ENCODE assay signal across 9 cellular contexts in genomic region chr17:65557349-65558310, GRCh38. TPM values are rescaled to one million over a fixed set of nuclear protein-coding genes. Genes with fewer than 3 reads are reported as not detected.
A peak's percentile ranks its signal among the peaks of the same experiment; 100 is the strongest.
DNase-seq lines count a peak whose midpoint lies in the region; ATAC-seq, FAIRE-seq and TF ChIP-seq lines count a peak whose summit lies in the region.
"Had no signal": no experiment of that assay in that cellular context is flagged by ENCODE, and none has a peak within 500 bp of the region (broad histone marks: within the 10 kb centered on the region; RNA-seq: fewer than 3 reads in every experiment).

No MANE protein-coding gene starts in this region.

- CTCF ChIA-PET in CD4-positive, alpha-beta T cell (lab: Charles Lee) = interaction anchor here (1.0 to 2.5 kb wide), 5 partner anchors 14 to 326 kb away, joined by 3 to 17 read pairs (median 3); no protein-coding TSS in a partner anchor
- CTCF ChIA-PET in GM12878 (lab: Yijun Ruan, JAX) = interaction anchor here (0.6 to 2.5 kb wide), 18 partner anchors 8 to 584 kb away, joined by 3 to 18 read pairs (median 4); no protein-coding TSS in a partner anchor

- FAIRE-seq in GM12878 (lab: Jason Lieb, UNC) = peak; percentile 77

- no peak overlapping the region for H3K27ac ChIP-seq in CD4-positive, alpha-beta T cell (ENCODE audit: low read depth, low read length)
- H3K27ac ChIP-seq in GM12878 (ENCODE audit: control insufficient read depth, insufficient read depth) (no peak overlapping the region), muscle layer of duodenum (ENCODE audit: low read length) (no peak overlapping the region)

- no peaks in the 10 kb centered on the region; the same call in 1 of the 2 replicates for H3K79me2 ChIP-seq in GM12878 (ENCODE audit: control insufficient read depth, insufficient read depth, low read length)

- POLR2A ChIA-PET in CD4-positive, alpha-beta T cell (lab: Charles Lee) = interaction anchor here (0.6 to 3.2 kb wide), 11 partner anchors 14 to 773 kb away, joined by 3 to 21 read pairs (median 3); no protein-coding TSS in a partner anchor
- POLR2A ChIA-PET in GM12878 (lab: Charles Lee) = interaction anchor here (1.1 to 1.2 kb wide), 2 partner anchors 9 to 263 kb away, joined by 3 to 6 read pairs; no protein-coding TSS in a partner anchor

- RAD21 ChIA-PET in GM12878 (lab: Charles Lee; ENCODE audit: unreplicated experiment) = interaction anchor here (0.8 to 3.5 kb wide), 9 partner anchors 11 to 429 kb away, joined by 3 to 17 read pairs (median 4); no protein-coding TSS in a partner anchor

- peaks cover 27% of the 10 kb centered on the region for H3K36me3 Mint-ChIP-seq in CD4-positive, alpha-beta T cell (ENCODE audit: low read depth)

- TF ChIP-seq RAD21 in GM12878 (IDR thresholded peaks at IDR 0.05; ENCODE audit: insufficient read depth, low read depth, low read length) = no peak

- SMC1A ChIA-PET in GM12878 (lab: Charles Lee; ENCODE audit: uncharacterized antibody, unreplicated experiment) = interaction anchor here (0.7 to 5.3 kb wide), 16 partner anchors 7 to 430 kb away, joined by 3 to 36 read pairs (median 3); no protein-coding TSS in a partner anchor

- in situ Hi-C loops in GM12878 (cut with MboI) = loop anchor here (5.0 to 25.0 kb wide), 2 partner anchors 325 to 595 kb away; no protein-coding TSS in a partner anchor

- no peaks in the 10 kb centered on the region for H3K9me3 ChIP-seq in CD4-positive, alpha-beta T cell (ENCODE audit: control insufficient read depth, low read length)
- H3K9me3 ChIP-seq in GM12878 (replicated peaks; ENCODE audit: control insufficient read depth, insufficient read depth, low read length) (no peaks in the 10 kb centered on the region), muscle layer of duodenum (ENCODE audit: control insufficient read depth in 1 of 2, low read length in 2 of 2) (no peaks in the 10 kb centered on the region)

- H3K36me3 ChIP-seq in GM12878 (ENCODE audit: control insufficient read depth in 2 of 2, insufficient read depth in 2 of 2, low read length in 1 of 2) (no peaks in the 10 kb centered on the region), muscle layer of duodenum (ENCODE audit: control insufficient read depth in 1 of 2, insufficient read depth in 2 of 2, low read length in 2 of 2) (no peaks in the 10 kb centered on the region)

- H3K9ac ChIP-seq in GM12878 (ENCODE audit: control insufficient read depth, insufficient read depth, low read length) = no peak overlapping the region

- DNase-seq in CD4-positive, alpha-beta T cell = peak in 3 of 10 experiments; percentile 19 to 58 (median 44)
- peak; percentile 64 for DNase-seq in Jurkat, Clone E6-1 (ENCODE audit: low read depth, low spot score)
- DNase-seq in GM12878 (ENCODE audit: low read depth, low spot score) = no peak
- no peak for DNase-seq in effector CD4-positive, alpha-beta T cell
- DNase-seq in NCI-H1930 (lab: John Stamatoyannopoulos, UW) = no peak
- no peak for DNase-seq in DMS153 (lab: John Stamatoyannopoulos, UW)
- DNase-seq in NK-92 treated with Interleukin-12 subunit alpha and Interleukin-12 subunit beta, amount 100 ng/mL, for 24 hours (lab: John Stamatoyannopoulos, UW) = no peak
- DNase-seq: NCI-H187 treated with DMSO at 0.1 percent for 48 hours had no signal

- H3K4me1 ChIP-seq in GM12878 (ENCODE audit: control insufficient read depth, insufficient read depth, low read length) (peaks cover 4% of the 10 kb centered on the region; the same call in 1 of the 2 replicates), muscle layer of duodenum (ENCODE audit: control insufficient read depth in 1 of 2, insufficient read depth in 2 of 2, low read length in 2 of 2) (peaks cover 13 to 15% of the 10 kb centered on the region in 2 donors)

- H3K27ac Mint-ChIP-seq in CD4-positive, alpha-beta T cell = no peak overlapping the region

- ATAC-seq in CD4-positive, alpha-beta T cell (ENCODE audit: poor library complexity) = peak; percentile 6
- peak; percentile 29 for ATAC-seq in GM12878

- no peaks in the 10 kb centered on the region for H3K27me3 ChIP-seq in CD4-positive, alpha-beta T cell (ENCODE audit: control insufficient read depth, insufficient read depth, low read length)
- H3K27me3 ChIP-seq in GM12878 (replicated peaks in 1 of 2; ENCODE audit: control insufficient read depth in 2 of 2, insufficient read depth in 2 of 2, low read length in 1 of 2) (peaks cover 0 to 5% of the 10 kb centered on the region in 2 experiments; a peak in 2 of 4 replicates), muscle layer of duodenum (ENCODE audit: low read depth, low read length) (no peaks in the 10 kb centered on the region)

- BruUV-seq in GM12878 (replicated peaks; lab: Mats Ljungman, UMichigan) = TSS peak; percentile 54

- TF ChIP-seq POLR2A in GM12878 (IDR thresholded peaks at IDR 0.05; ENCODE audit: low read depth, low read length) = no peak

- no peak overlapping the region for H3K4me3 Mint-ChIP-seq in CD4-positive, alpha-beta T cell

- intact Hi-C loops in CD4-positive, alpha-beta T cell (cut with DNase I, micrococcal nuclease) = loop anchor here (1.0 to 10.0 kb wide), 5 partner anchors 19 to 197 kb away; no protein-coding TSS in a partner anchor
- intact Hi-C loops in GM12878 (cut with micrococcal nuclease; ENCODE audit: unreplicated experiment) = loop anchor here (2.0 to 5.0 kb wide), 4 partner anchors 100 to 607 kb away; no protein-coding TSS in a partner anchor

- H3K4me1 Mint-ChIP-seq in CD4-positive, alpha-beta T cell (ENCODE audit: low read depth) = peaks cover 15% of the 10 kb centered on the region

- H4K20me1 ChIP-seq in GM12878 (ENCODE audit: control insufficient read depth, insufficient read depth) = no peaks in the 10 kb centered on the region; the same call in 1 of the 2 replicates

- no peak; a peak in 1 of 4 replicates for TF ChIP-seq EP300 in GM12878 (IDR thresholded peaks at IDR 0.05; ENCODE audit: borderline replicate concordance in 1 of 2, control insufficient read depth in 1 of 2, low read depth in 2 of 2, low read length in 2 of 2)

- H3K9me3 Mint-ChIP-seq in CD4-positive, alpha-beta T cell = no peaks in the 10 kb centered on the region

- peak overlapping the region; percentile 20; the same call in 1 of the 2 replicates for H3K4me2 ChIP-seq in GM12878 (ENCODE audit: control insufficient read depth, insufficient read depth)

- H2AFZ ChIP-seq in GM12878 (ENCODE audit: control insufficient read depth, low read depth, low read length) = no peak overlapping the region

- no peaks in the 10 kb centered on the region for H3K27me3 Mint-ChIP-seq in CD4-positive, alpha-beta T cell

- H3K4me3 ChIP-seq in Jurkat, Clone E6-1 (ENCODE audit: low read length) = no peak overlapping the region
- no peak overlapping the region; the same call in 1 of the 2 replicates for H3K4me3 ChIP-seq in GM12878
- H3K4me3 ChIP-seq in muscle layer of duodenum (ENCODE audit: low read depth in 1 of 2, low read length in 2 of 2) = peak overlapping the region; percentile 23 to 30

- no peak for TF ChIP-seq CTCF in CD4-positive, alpha-beta T cell (IDR thresholded peaks at IDR 0.05)
- TF ChIP-seq CTCF in GM12878 (IDR thresholded peaks at IDR 0.05 in 2 of 3, conservative IDR thresholded peaks at IDR 0.05 in 1 of 3; ENCODE audit: control insufficient read depth in 2 of 3, extremely low read depth in 1 of 3, insufficient read depth in 1 of 3, low read depth in 3 of 3, low read length in 3 of 3) = no peak

- WGBS in GM12878 (ENCODE audit: insufficient coverage, insufficient replicate concordance, low lambda C conversion rate, missing lambda C conversion rate) = 62% methylated on average over 21 of the region's 21 CpGs

TF ChIP-seq in GM12878, 131 proteins besides CTCF, POLR2A, EP300 and RAD21 (continues in another document):
- TF ChIP-seq ZNF217 (IDR thresholded peaks at IDR 0.05) (no peak), POLR2AphosphoS2 (IDR thresholded peaks at IDR 0.05; ENCODE audit: low read depth, low read length) (no peak)

RNA-seq across cellular contexts. Expression of gene AXIN2, which starts 3.8 kb away (rescaled TPM):
- total RNA-seq in CD4-positive, alpha-beta T cell = 10 to 100 TPM; 47.9 to 49.8 TPM
- polyA plus RNA-seq in Jurkat, Clone E6-1 (2012; ENCODE audit: insufficient read depth, insufficient read length) = 2.5 TPM
- 14.6 and 16.2 TPM in 2 replicates for total RNA-seq in GM12878 (2013; cell fraction: nucleolus; rRNA removed)
- total RNA-seq in GM12878 (2014; rRNA removed) (4.2 and 4.6 TPM in 2 replicates), GM12878 (2014; rRNA removed; fragmentation: Illumina TruSeq; extraction: Trizol) (2.5 and 3.5 TPM in 2 replicates), GM12878 (2021) (7.2 and 7.8 TPM in 2 replicates)
- polyA plus RNA-seq in GM12878 (2011; ENCODE audit: low read depth) = 0.68 TPM
- polyA plus RNA-seq in GM12878 (2011; rRNA removed) (2.5 and 3.7 TPM in 2 replicates), GM12878 (2014; fragmentation: Illumina TruSeq; extraction: Trizol) (1.9 and 2.6 TPM in 2 replicates), GM12878 (2014; fragmentation: Nextera tagmentation; extraction: Ambion mirVana) (under 1 TPM; 0.47 to 0.66 TPM), GM12878 (2014; rRNA removed) (4.4 and 4.8 TPM in 2 replicates), GM12878 (2016; fragmentation: Nextera tagmentation; extraction: Ambion mirVana) (1 to 10 TPM in 1 of 2 experiments, under 1 TPM in 1; 0.58 to 1.6 TPM)
- polyA plus RNA-seq in GM12878 (2011; cell fraction: cytosol; rRNA removed) = 3.2 and 3.5 TPM in 2 replicates
- polyA plus RNA-seq in GM12878 (2011; cell fraction: nucleus; rRNA removed) = 8.9 and 17.6 TPM in 2 replicates
- 0.72 and 1.5 TPM in 2 replicates for polyA plus RNA-seq in GM12878 (2012)
- polyA minus RNA-seq in GM12878 (2011; rRNA and poly(A)+ RNA removed) = 4.1 and 6.0 TPM in 2 replicates
- 1.5 and 1.7 TPM in 2 replicates for polyA minus RNA-seq in GM12878 (2011; cell fraction: cytosol; rRNA and poly(A)+ RNA removed)
- polyA minus RNA-seq in GM12878 (2011; cell fraction: nucleus; rRNA and poly(A)+ RNA removed) = 7.3 and 10.1 TPM in 2 replicates

Comparison
In these comparisons a context has a peak if more than half of its experiments do, and no peak if none do; other contexts are left out.
1. H3K4me3 ChIP-seq: peak in muscle layer of duodenum (2 of 2); none in Jurkat, Clone E6-1 (single experiment) and GM12878 (single experiment).